Comparison of ENCODE assay signal across 9 cellular contexts in the genomic region with DNA sequence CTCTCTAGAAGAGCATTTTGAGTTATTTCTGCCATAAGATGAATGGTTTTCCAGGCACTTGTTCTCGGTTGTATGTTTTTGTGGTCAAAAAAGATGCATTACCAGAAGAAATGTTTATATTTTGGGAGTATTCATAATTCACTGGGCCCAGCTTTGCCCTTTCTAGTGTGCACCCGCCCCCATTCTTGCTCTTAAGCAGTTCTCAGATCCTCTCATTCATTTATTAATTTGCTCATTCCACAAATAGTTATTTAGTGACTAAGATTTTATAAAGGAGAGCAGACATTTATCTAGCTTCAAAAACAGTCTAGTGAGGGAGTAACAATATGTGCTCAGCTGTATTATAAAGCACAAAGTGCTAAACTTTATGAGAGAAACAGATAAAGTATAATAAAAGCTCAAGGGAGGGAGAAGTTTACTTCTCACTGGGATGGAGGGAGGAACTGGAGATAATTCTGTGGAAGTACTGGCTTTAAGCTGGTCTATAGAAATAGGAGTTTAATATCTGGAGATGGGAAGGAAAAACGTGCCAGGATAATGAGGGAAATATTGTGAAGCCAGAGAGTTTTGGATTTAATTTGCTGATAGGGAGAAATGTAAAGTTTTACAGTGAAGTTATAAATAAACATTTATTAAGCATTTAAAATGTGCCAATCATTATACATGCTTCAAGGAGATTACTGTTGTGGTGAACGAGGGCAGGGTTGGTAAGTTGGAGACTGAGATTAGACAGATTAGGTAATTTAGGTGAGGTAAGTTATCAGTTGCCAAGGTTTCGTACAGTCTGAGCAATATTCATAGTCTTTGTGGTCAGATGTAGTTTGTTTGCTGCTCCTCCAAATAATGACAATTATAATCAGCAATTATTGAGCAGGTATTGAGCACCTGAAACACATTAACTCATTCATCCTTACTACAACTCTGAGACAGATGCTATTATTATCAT. TPM values are rescaled to one million over a fixed set of nuclear protein-coding genes. Genes with fewer than 3 reads are reported as not detected.
A peak's percentile ranks its signal among the peaks of the same experiment; 100 is the strongest.
DNase-seq lines count a peak whose midpoint lies in the region; ATAC-seq and TF ChIP-seq lines count a peak whose summit lies in the region.
"Had no signal": no experiment of that assay in that cellular context is flagged by ENCODE, and none has a peak within 500 bp of the region (broad histone marks: within the 10 kb centered on the region; RNA-seq: fewer than 3 reads in every experiment).

No MANE protein-coding gene starts in this region.

- H3K9me3 Mint-ChIP-seq in activated CD8-positive, alpha-beta memory T cell treated with anti-CD3 and anti-CD28 coated beads, Interleukin-2, amount 10 ng/mL, durations not matched to agents 7 days and 5 days (ENCODE audit: low read depth) = no peaks in the 10 kb centered on the region
- no peaks in the 10 kb centered on the region for H3K9me3 Mint-ChIP-seq in activated naive CD4-positive, alpha-beta T cell treated with anti-CD3 and anti-CD28 coated beads, Interleukin-2, amount 50 U/mL, for 72 hours

- TF ChIP-seq CTCF in thoracic aorta (IDR thresholded peaks at IDR 0.05) = no peak

- H3K27ac Mint-ChIP-seq in activated CD8-positive, alpha-beta memory T cell treated with anti-CD3 and anti-CD28 coated beads, Interleukin-2, amount 10 ng/mL, durations not matched to agents 7 days and 5 days = peak overlapping the region; percentile 99
- H3K27ac Mint-ChIP-seq in activated naive CD4-positive, alpha-beta T cell treated with anti-CD3 and anti-CD28 coated beads, Interleukin-2, amount 50 U/mL, for 72 hours = peak overlapping the region; percentile 87 to 100

- DNase-seq in activated CD8-positive, alpha-beta memory T cell treated with anti-CD3 and anti-CD28 coated beads, Interleukin-2, amount 10 ng/mL, durations not matched to agents 7 days and 5 days = peak; percentile 47
- no peak for DNase-seq in activated CD8-positive, alpha-beta memory T cell treated with anti-CD3 and anti-CD28 coated beads, Interleukin-2, amount 50 U/mL, for 4 hours
- no peak for DNase-seq in activated naive CD4-positive, alpha-beta T cell treated with anti-CD3 and anti-CD28 coated beads, Interleukin-2, amount 50 U/mL, for 72 hours (ENCODE audit: low spot score in 2 of 2)
- peak; percentile 2 for DNase-seq in islet precursor cell
- DNase-seq in thoracic aorta (ENCODE audit: low spot score) = no peak
- no peak for DNase-seq in DMS79 treated with DMSO at 0.1 percent for 48 hours (lab: John Stamatoyannopoulos, UW)
- DNase-seq in GDM1 (lab: John Stamatoyannopoulos, UW) = no peak
- DNase-seq in NCI-H510A treated with DMSO at 0.1 percent for 48 hours (lab: John Stamatoyannopoulos, UW) = no peak
- DNase-seq: cortex of kidney had no signal

- peak; percentile 11 for ATAC-seq in activated CD8-positive, alpha-beta memory T cell treated with anti-CD3 and anti-CD28 coated beads, Interleukin-2, amount 10 ng/mL, durations not matched to agents 7 days and 5 days
- no peak for ATAC-seq in activated naive CD4-positive, alpha-beta T cell treated with anti-CD3 and anti-CD28 coated beads, Interleukin-2, amount 50 U/mL, for 72 hours
- no peak for ATAC-seq in thoracic aorta (ENCODE audit: insufficient number of reproducible peaks, low FRiP score, low read depth)

- H3K27ac ChIP-seq in thoracic aorta = peak overlapping the region; percentile 95 to 96

- H3K36me3 ChIP-seq in thoracic aorta = no peaks in the 10 kb centered on the region

- H3K4me1 ChIP-seq in thoracic aorta (ENCODE audit: control insufficient read depth in 1 of 2, low read depth in 2 of 2) = peaks cover 51 to 76% of the 10 kb centered on the region in 2 donors

- H3K4me3 ChIP-seq in thoracic aorta = no peak overlapping the region

- H3K27me3 Mint-ChIP-seq in activated CD8-positive, alpha-beta memory T cell treated with anti-CD3 and anti-CD28 coated beads, Interleukin-2, amount 10 ng/mL, durations not matched to agents 7 days and 5 days = no peaks in the 10 kb centered on the region

- peak overlapping the region; percentile 36 for H3K4me3 Mint-ChIP-seq in activated CD8-positive, alpha-beta memory T cell treated with anti-CD3 and anti-CD28 coated beads, Interleukin-2, amount 10 ng/mL, durations not matched to agents 7 days and 5 days

- H3K36me3 Mint-ChIP-seq in activated CD8-positive, alpha-beta memory T cell treated with anti-CD3 and anti-CD28 coated beads, Interleukin-2, amount 10 ng/mL, durations not matched to agents 7 days and 5 days = no peaks in the 10 kb centered on the region
- H3K36me3 Mint-ChIP-seq in activated naive CD4-positive, alpha-beta T cell treated with anti-CD3 and anti-CD28 coated beads, Interleukin-2, amount 50 U/mL, for 72 hours = peaks cover 0 to 4% of the 10 kb centered on the region in 2 donors

- no peaks in the 10 kb centered on the region for H3K27me3 ChIP-seq in thoracic aorta (replicated peaks; ENCODE audit: insufficient read depth)

- no peaks in the 10 kb centered on the region for H3K9me3 ChIP-seq in thoracic aorta

- peaks cover 78% of the 10 kb centered on the region for H3K4me1 Mint-ChIP-seq in activated CD8-positive, alpha-beta memory T cell treated with anti-CD3 and anti-CD28 coated beads, Interleukin-2, amount 10 ng/mL, durations not matched to agents 7 days and 5 days

- CTCF ChIA-PET in activated CD8-positive, alpha-beta memory T cell treated with anti-CD3 and anti-CD28 coated beads, Interleukin-2, amount 10 ng/mL, durations not matched to agents 7 days and 5 days (lab: Charles Lee) = interaction anchor here (1.2 to 11.6 kb wide), 4 partner anchors 12 to 64 kb away, joined by 3 to 245 read pairs (median 126); a partner anchor contains a TSS

RNA-seq across cellular contexts. Expression of a gene that starts 9.1 kb away (rescaled TPM):
- total RNA-seq in activated CD8-positive, alpha-beta memory T cell treated with anti-CD3 and anti-CD28 coated beads, Interleukin-2, amount 10 ng/mL, durations not matched to agents 7 days and 5 days = 100 to 1,000 TPM; 319 to 488 TPM
- 100 to 1,000 TPM; 355 to 400 TPM for total RNA-seq in activated naive CD4-positive, alpha-beta T cell treated with anti-CD3 and anti-CD28 coated beads, Interleukin-2, amount 50 U/mL, for 72 hours
- total RNA-seq in thoracic aorta = 100 to 1,000 TPM; 604 to 650 TPM

Comparison
In these comparisons a context has a peak if more than half of its experiments do, and no peak if none do; other contexts are left out.
1. DNase-seq: peak in activated CD8-positive, alpha-beta memory T cell treated with anti-CD3 and anti-CD28 coated beads, Interleukin-2, amount 10 ng/mL, durations not matched to agents 7 days and 5 days (single experiment) and islet precursor cell (single experiment); none in activated CD8-positive, alpha-beta memory T cell treated with anti-CD3 and anti-CD28 coated beads, Interleukin-2, amount 50 U/mL, for 4 hours (single experiment), activated naive CD4-positive, alpha-beta T cell treated with anti-CD3 and anti-CD28 coated beads, Interleukin-2, amount 50 U/mL, for 72 hours (0 of 2), thoracic aorta (single experiment), DMS79 treated with DMSO at 0.1 percent for 48 hours (single experiment), GDM1 (single experiment) and NCI-H510A treated with DMSO at 0.1 percent for 48 hours (single experiment).